In the genomic region with DNA sequence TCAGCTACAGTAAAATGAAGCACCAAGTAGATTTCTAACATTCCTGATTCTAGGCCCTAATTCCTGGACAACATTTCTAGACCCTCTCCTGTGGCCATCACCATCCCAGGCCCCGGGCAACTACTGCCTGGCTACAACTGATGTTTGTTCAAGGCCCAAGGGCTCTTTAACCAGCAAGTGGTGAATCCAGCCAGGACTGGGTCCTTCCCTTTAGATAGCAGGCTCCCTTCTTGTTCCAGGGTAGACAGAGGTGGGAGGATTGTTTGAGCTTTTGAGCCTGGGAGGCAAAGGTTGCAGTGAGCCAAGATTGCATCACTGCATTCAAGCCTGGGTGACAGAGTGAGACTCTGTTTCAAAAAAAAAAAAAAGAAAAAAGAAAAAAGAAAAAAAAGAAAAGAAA, we compare ENCODE assay signal across 1 cellular context.
A peak's percentile ranks its signal among the peaks of the same experiment; 100 is the strongest.
TF ChIP-seq lines count a peak whose summit lies in the region.

No MANE protein-coding gene starts in this region.

TF ChIP-seq in HepG2, 621 proteins besides CTCF, POLR2A, EP300 and RAD21 (continued from another document):
- TF ChIP-seq ONECUT2 (CRISPR knock-in tag; IDR thresholded peaks at IDR 0.05) (no peak), IKZF4 (CRISPR knock-in tag; IDR thresholded peaks at IDR 0.05; ENCODE audit: borderline replicate concordance, low read depth, not compliant biosample characterization) (no peak), ZSCAN22 (CRISPR knock-in tag; IDR thresholded peaks at IDR 0.05) (0 out of 2 replicates have a peak, but pooled peaks have one; percentile 67), CEBPG (CRISPR knock-in tag; IDR thresholded peaks at IDR 0.05) (peak; percentile 95), POLR2G (IDR thresholded peaks at IDR 0.05; ENCODE audit: low read depth, low read length) (no peak), ATF7 (IDR thresholded peaks at IDR 0.05) (peak; percentile 83), ATF7 (CRISPR knock-in tag; IDR thresholded peaks at IDR 0.05) (no peak), KLF12 (CRISPR knock-in tag; IDR thresholded peaks at IDR 0.05; ENCODE audit: borderline replicate concordance) (no peak), DNMT1 (CRISPR knock-in tag; IDR thresholded peaks at IDR 0.05) (no peak), YEATS4 (CRISPR knock-in tag; IDR thresholded peaks at IDR 0.05; ENCODE audit: borderline replicate concordance) (0 out of 2 replicates have a peak, but pooled peaks have one; percentile 40), ELF3 (CRISPR knock-in tag; IDR thresholded peaks at IDR 0.05) (no peak), THAP11 (CRISPR knock-in tag; IDR thresholded peaks at IDR 0.05) (0 out of 2 replicates have a peak, but pooled peaks have one; percentile 19), FOXA3 (CRISPR knock-in tag; IDR thresholded peaks at IDR 0.05) (peak; percentile 40; the same call in 1 of the 2 replicates), SOX13 (IDR thresholded peaks at IDR 0.05) (no peak), SOX13 (CRISPR knock-in tag; conservative IDR thresholded peaks at IDR 0.05 in 1 of 2, IDR thresholded peaks at IDR 0.05 in 1 of 2) (peak in 1 of 2 experiments; percentile 35; a peak in 1 of 4 replicates), CEBPB (IDR thresholded peaks at IDR 0.05; ENCODE audit: borderline replicate concordance, low read depth, low read length) (peak; percentile 92), ZNF121 (CRISPR knock-in tag; IDR thresholded peaks at IDR 0.05) (peak; percentile 83), ISL2 (CRISPR knock-in tag; IDR thresholded peaks at IDR 0.05) (0 out of 2 replicates have a peak, but pooled peaks have one; percentile 19), BCL6 (CRISPR knock-in tag; IDR thresholded peaks at IDR 0.05) (no peak), ZNF331 (CRISPR knock-in tag; IDR thresholded peaks at IDR 0.05) (peak; percentile 23; the same call in 1 of the 2 replicates), SALL1 (CRISPR knock-in tag; IDR thresholded peaks at IDR 0.05) (peak; percentile 31; the same call in 1 of the 2 replicates), GATAD2A (CRISPR knock-in tag; IDR thresholded peaks at IDR 0.05) (peak; percentile 53), CHCHD3 (CRISPR knock-in tag; IDR thresholded peaks at IDR 0.05) (no peak), TSC22D2 (CRISPR knock-in tag; IDR thresholded peaks at IDR 0.05; ENCODE audit: borderline replicate concordance) (no peak), SATB2 (CRISPR knock-in tag; IDR thresholded peaks at IDR 0.05) (no peak), ZNF780A (CRISPR knock-in tag; IDR thresholded peaks at IDR 0.05) (no peak), ZNF839 (CRISPR knock-in tag; IDR thresholded peaks at IDR 0.05; ENCODE audit: borderline replicate concordance) (no peak), SAP130 (CRISPR knock-in tag; IDR thresholded peaks at IDR 0.05; ENCODE audit: low read depth) (0 out of 2 replicates have a peak, but pooled peaks have one; percentile 22), NRL (CRISPR knock-in tag; IDR thresholded peaks at IDR 0.05; ENCODE audit: borderline replicate concordance) (no peak), REPIN1 (CRISPR knock-in tag; IDR thresholded peaks at IDR 0.05; ENCODE audit: borderline replicate concordance, low read depth) (peak; percentile 59; the same call in 1 of the 2 replicates), EHMT2 (IDR thresholded peaks at IDR 0.05; ENCODE audit: borderline replicate concordance, low read depth, low read length) (peak; percentile 31; the same call in 1 of the 2 replicates), SOX6 (IDR thresholded peaks at IDR 0.05) (no peak), SOX6 (CRISPR knock-in tag; IDR thresholded peaks at IDR 0.05) (peak; percentile 63; the same call in 1 of the 2 replicates), ZNF644 (CRISPR knock-in tag; IDR thresholded peaks at IDR 0.05; ENCODE audit: low read depth) (peak; percentile 86), ZNF558 (CRISPR knock-in tag; IDR thresholded peaks at IDR 0.05; ENCODE audit: borderline replicate concordance) (no peak), HMG20A (CRISPR knock-in tag; IDR thresholded peaks at IDR 0.05; ENCODE audit: borderline replicate concordance) (0 out of 2 replicates have a peak, but pooled peaks have one; percentile 30), ATRX (CRISPR knock-in tag; IDR thresholded peaks at IDR 0.05; ENCODE audit: borderline replicate concordance) (no peak), SMYD3 (CRISPR knock-in tag; IDR thresholded peaks at IDR 0.05) (no peak), KAT7 (CRISPR knock-in tag; IDR thresholded peaks at IDR 0.05; ENCODE audit: borderline replicate concordance) (no peak), RFX5 (IDR thresholded peaks at IDR 0.05; ENCODE audit: low read depth, low read length) (peak; percentile 82), HOXA5 (CRISPR knock-in tag; IDR thresholded peaks at IDR 0.05) (0 out of 2 replicates have a peak, but pooled peaks have one; percentile 44), RORA (CRISPR knock-in tag; IDR thresholded peaks at IDR 0.05) (no peak), NCOR1 (IDR thresholded peaks at IDR 0.05; ENCODE audit: borderline replicate concordance, low read length) (peak; percentile 86), NR2C2 (CRISPR knock-in tag; IDR thresholded peaks at IDR 0.05; ENCODE audit: borderline replicate concordance) (0 out of 2 replicates have a peak, but pooled peaks have one; percentile 23), HNF4A (CRISPR knock-in tag; IDR thresholded peaks at IDR 0.05) (peak; percentile 92)
- TF ChIP-seq, protein P1, sequence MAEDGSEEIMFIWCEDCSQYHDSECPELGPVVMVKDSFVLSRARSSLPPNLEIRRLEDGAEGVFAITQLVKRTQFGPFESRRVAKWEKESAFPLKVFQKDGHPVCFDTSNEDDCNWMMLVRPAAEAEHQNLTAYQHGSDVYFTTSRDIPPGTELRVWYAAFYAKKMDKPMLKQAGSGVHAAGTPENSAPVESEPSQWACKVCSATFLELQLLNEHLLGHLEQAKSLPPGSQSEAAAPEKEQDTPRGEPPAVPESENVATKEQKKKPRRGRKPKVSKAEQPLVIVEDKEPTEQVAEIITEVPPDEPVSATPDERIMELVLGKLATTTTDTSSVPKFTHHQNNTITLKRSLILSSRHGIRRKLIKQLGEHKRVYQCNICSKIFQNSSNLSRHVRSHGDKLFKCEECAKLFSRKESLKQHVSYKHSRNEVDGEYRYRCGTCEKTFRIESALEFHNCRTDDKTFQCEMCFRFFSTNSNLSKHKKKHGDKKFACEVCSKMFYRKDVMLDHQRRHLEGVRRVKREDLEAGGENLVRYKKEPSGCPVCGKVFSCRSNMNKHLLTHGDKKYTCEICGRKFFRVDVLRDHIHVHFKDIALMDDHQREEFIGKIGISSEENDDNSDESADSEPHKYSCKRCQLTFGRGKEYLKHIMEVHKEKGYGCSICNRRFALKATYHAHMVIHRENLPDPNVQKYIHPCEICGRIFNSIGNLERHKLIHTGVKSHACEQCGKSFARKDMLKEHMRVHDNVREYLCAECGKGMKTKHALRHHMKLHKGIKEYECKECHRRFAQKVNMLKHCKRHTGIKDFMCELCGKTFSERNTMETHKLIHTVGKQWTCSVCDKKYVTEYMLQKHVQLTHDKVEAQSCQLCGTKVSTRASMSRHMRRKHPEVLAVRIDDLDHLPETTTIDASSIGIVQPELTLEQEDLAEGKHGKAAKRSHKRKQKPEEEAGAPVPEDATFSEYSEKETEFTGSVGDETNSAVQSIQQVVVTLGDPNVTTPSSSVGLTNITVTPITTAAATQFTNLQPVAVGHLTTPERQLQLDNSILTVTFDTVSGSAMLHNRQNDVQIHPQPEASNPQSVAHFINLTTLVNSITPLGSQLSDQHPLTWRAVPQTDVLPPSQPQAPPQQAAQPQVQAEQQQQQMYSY (CRISPR knock-in tag; IDR thresholded peaks at IDR 0.05): peak; percentile 65; the same call in 1 of the 2 replicates
- TF ChIP-seq, protein P2, sequence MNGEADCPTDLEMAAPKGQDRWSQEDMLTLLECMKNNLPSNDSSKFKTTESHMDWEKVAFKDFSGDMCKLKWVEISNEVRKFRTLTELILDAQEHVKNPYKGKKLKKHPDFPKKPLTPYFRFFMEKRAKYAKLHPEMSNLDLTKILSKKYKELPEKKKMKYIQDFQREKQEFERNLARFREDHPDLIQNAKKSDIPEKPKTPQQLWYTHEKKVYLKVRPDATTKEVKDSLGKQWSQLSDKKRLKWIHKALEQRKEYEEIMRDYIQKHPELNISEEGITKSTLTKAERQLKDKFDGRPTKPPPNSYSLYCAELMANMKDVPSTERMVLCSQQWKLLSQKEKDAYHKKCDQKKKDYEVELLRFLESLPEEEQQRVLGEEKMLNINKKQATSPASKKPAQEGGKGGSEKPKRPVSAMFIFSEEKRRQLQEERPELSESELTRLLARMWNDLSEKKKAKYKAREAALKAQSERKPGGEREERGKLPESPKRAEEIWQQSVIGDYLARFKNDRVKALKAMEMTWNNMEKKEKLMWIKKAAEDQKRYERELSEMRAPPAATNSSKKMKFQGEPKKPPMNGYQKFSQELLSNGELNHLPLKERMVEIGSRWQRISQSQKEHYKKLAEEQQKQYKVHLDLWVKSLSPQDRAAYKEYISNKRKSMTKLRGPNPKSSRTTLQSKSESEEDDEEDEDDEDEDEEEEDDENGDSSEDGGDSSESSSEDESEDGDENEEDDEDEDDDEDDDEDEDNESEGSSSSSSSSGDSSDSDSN (CRISPR knock-in tag; IDR thresholded peaks at IDR 0.05): peak; percentile 41; the same call in 1 of the 2 replicates
- TF ChIP-seq, protein P3, sequence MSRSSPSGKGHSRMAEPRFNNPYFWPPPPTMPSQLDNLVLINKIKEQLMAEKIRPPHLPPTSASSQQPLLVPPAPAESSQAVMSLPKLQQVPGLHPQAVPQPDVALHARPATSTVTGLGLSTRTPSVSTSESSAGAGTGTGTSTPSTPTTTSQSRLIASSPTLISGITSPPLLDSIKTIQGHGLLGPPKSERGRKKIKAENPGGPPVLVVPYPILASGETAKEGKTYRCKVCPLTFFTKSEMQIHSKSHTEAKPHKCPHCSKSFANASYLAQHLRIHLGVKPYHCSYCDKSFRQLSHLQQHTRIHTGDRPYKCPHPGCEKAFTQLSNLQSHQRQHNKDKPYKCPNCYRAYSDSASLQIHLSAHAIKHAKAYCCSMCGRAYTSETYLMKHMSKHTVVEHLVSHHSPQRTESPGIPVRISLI (CRISPR knock-in tag; IDR thresholded peaks at IDR 0.05; ENCODE audit: borderline replicate concordance): peak; percentile 82; the same call in 1 of the 2 replicates
- TF ChIP-seq, protein P4, sequence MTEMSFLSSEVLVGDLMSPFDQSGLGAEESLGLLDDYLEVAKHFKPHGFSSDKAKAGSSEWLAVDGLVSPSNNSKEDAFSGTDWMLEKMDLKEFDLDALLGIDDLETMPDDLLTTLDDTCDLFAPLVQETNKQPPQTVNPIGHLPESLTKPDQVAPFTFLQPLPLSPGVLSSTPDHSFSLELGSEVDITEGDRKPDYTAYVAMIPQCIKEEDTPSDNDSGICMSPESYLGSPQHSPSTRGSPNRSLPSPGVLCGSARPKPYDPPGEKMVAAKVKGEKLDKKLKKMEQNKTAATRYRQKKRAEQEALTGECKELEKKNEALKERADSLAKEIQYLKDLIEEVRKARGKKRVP (CRISPR knock-in tag; IDR thresholded peaks at IDR 0.05): peak in 1 of 2 experiments; percentile 94; a peak in 2 of 4 replicates
- TF ChIP-seq, protein P5, sequence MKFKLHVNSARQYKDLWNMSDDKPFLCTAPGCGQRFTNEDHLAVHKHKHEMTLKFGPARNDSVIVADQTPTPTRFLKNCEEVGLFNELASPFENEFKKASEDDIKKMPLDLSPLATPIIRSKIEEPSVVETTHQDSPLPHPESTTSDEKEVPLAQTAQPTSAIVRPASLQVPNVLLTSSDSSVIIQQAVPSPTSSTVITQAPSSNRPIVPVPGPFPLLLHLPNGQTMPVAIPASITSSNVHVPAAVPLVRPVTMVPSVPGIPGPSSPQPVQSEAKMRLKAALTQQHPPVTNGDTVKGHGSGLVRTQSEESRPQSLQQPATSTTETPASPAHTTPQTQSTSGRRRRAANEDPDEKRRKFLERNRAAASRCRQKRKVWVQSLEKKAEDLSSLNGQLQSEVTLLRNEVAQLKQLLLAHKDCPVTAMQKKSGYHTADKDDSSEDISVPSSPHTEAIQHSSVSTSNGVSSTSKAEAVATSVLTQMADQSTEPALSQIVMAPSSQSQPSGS (CRISPR knock-in tag; IDR thresholded peaks at IDR 0.05): peak; percentile 79
- TF ChIP-seq, protein P6, sequence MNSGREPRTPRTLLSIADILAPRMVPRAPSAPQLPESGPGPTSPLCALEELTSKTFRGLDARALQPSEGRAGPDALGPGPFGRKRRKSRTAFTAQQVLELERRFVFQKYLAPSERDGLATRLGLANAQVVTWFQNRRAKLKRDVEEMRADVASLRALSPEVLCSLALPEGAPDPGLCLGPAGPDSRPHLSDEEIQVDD (CRISPR knock-in tag; IDR thresholded peaks at IDR 0.05; ENCODE audit: borderline replicate concordance): no peak
- TF ChIP-seq, protein P7, sequence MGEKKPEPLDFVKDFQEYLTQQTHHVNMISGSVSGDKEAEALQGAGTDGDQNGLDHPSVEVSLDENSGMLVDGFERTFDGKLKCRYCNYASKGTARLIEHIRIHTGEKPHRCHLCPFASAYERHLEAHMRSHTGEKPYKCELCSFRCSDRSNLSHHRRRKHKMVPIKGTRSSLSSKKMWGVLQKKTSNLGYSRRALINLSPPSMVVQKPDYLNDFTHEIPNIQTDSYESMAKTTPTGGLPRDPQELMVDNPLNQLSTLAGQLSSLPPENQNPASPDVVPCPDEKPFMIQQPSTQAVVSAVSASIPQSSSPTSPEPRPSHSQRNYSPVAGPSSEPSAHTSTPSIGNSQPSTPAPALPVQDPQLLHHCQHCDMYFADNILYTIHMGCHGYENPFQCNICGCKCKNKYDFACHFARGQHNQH (CRISPR knock-in tag; IDR thresholded peaks at IDR 0.05): peak; percentile 18; the same call in 1 of the 2 replicates
- TF ChIP-seq, protein P8, sequence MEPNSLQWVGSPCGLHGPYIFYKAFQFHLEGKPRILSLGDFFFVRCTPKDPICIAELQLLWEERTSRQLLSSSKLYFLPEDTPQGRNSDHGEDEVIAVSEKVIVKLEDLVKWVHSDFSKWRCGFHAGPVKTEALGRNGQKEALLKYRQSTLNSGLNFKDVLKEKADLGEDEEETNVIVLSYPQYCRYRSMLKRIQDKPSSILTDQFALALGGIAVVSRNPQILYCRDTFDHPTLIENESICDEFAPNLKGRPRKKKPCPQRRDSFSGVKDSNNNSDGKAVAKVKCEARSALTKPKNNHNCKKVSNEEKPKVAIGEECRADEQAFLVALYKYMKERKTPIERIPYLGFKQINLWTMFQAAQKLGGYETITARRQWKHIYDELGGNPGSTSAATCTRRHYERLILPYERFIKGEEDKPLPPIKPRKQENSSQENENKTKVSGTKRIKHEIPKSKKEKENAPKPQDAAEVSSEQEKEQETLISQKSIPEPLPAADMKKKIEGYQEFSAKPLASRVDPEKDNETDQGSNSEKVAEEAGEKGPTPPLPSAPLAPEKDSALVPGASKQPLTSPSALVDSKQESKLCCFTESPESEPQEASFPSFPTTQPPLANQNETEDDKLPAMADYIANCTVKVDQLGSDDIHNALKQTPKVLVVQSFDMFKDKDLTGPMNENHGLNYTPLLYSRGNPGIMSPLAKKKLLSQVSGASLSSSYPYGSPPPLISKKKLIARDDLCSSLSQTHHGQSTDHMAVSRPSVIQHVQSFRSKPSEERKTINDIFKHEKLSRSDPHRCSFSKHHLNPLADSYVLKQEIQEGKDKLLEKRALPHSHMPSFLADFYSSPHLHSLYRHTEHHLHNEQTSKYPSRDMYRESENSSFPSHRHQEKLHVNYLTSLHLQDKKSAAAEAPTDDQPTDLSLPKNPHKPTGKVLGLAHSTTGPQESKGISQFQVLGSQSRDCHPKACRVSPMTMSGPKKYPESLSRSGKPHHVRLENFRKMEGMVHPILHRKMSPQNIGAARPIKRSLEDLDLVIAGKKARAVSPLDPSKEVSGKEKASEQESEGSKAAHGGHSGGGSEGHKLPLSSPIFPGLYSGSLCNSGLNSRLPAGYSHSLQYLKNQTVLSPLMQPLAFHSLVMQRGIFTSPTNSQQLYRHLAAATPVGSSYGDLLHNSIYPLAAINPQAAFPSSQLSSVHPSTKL (CRISPR knock-in tag; IDR thresholded peaks at IDR 0.05): peak; percentile 35
